Comparison of ENCODE assay signal across 11 cellular contexts in the genomic region with DNA sequence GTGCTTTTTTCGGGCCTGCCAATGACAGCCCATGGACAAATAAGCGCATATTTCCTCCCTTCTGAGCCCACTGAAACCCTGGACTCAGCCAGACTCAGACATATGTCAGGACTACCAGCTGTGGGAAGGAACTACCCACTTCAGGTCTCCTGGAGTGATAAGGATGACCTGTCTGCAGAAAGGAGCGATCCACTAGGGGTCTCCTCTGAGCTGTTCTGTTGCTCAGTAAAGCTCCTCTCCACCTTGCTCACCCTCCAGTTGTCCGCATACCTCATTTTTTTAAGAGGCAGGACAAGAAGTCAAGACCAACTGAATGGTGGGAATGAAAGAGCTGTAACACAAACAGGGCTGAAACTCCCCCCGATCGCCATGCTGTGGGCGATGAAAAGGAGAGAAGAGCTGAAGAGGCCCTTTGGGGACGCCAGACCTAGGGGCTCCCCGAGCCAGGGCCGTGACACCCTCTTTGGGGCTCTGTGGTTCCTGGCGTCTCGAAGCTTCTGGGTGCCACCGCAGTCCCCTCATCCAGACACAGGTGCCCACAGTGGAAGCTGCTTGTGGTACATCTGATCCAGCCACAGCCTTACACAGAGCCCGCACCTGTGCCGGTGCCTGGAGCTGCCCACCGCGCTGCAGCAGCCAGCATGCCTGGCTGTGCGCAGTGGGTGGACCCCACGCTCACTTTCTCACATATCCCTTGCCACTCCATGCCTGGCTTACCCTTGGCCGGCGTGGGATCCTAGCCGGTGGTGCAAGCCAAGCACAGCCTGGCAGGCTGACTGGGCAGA.
DNase-seq lines count a peak whose midpoint lies in the region; TF ChIP-seq lines count a peak whose summit lies in the region.
"Had no signal": no experiment of that assay in that cellular context is flagged by ENCODE, and none has a peak within 500 bp of the region (broad histone marks: within the 10 kb centered on the region; RNA-seq: fewer than 3 reads in every experiment).

No MANE protein-coding gene starts in this region.

- H3K9me3 Mint-ChIP-seq in progenitor cell of endocrine pancreas (ENCODE audit: low read depth) (no peaks in the 10 kb centered on the region), osteocyte (ENCODE audit: unreplicated experiment) (no peaks in the 10 kb centered on the region)

- H3K27me3 Mint-ChIP-seq in progenitor cell of endocrine pancreas (no peaks in the 10 kb centered on the region), osteocyte (ENCODE audit: unreplicated experiment) (no peaks in the 10 kb centered on the region)
- H3K27me3 Mint-ChIP-seq: activated B cell treated with CpG ODN at 0.5 μM for 24 hours had no signal

- H3K9me3 ChIP-seq in breast epithelium, result no peaks in the 10 kb centered on the region

- in situ Hi-C loops in brain microvascular endothelial cell (cut with HindIII; ENCODE audit: low pct_ligation_motif_present, low sequenced_read_pairs), result no loop called here

- H3K4me3 ChIP-seq in brain microvascular endothelial cell (ENCODE audit: low read depth, low read length), result no peak overlapping the region
- H3K4me3 ChIP-seq in breast epithelium, result no peak overlapping the region

- TF ChIP-seq CTCF in brain microvascular endothelial cell (IDR thresholded peaks at IDR 0.05; ENCODE audit: low read depth, low read length, missing control alignments) (peak; percentile 21), progenitor cell of endocrine pancreas (IDR thresholded peaks at IDR 0.05; ENCODE audit: unreplicated experiment) (peak; percentile 48), osteocyte (IDR thresholded peaks at IDR 0.05) (no peak), breast epithelium (IDR thresholded peaks at IDR 0.05) (no peak)

- no peaks in the 10 kb centered on the region for H3K36me3 Mint-ChIP-seq in progenitor cell of endocrine pancreas (ENCODE audit: insufficient read depth)
- no peaks in the 10 kb centered on the region for H3K36me3 Mint-ChIP-seq in osteocyte (ENCODE audit: unreplicated experiment)

- DNase-seq in NCI-H1436 (lab: John Stamatoyannopoulos, UW) (peak; percentile 19), NCI-H1436 treated with DMSO at 0.1 percent for 48 hours (lab: John Stamatoyannopoulos, UW) (no peak), NCI-H2171 treated with DMSO at 0.1 percent for 48 hours (lab: John Stamatoyannopoulos, UW) (peak; percentile 29), brain microvascular endothelial cell (no peak), progenitor cell of endocrine pancreas (ENCODE audit: low spot score, unreplicated experiment) (no peak), kidney tubule cell (ENCODE audit: low spot score) (no peak), osteocyte (ENCODE audit: extremely low spot score, unreplicated experiment) (no peak), breast epithelium (ENCODE audit: low spot score in 2 of 2) (no peak)
- DNase-seq: activated B cell treated with CpG ODN at 0.5 μM for 24 hours; activated naive CD4-positive, alpha-beta T cell treated with anti-CD3 and anti-CD28 coated beads for 36 hours; NCI-H226 had no signal

- H3K4me1 Mint-ChIP-seq in progenitor cell of endocrine pancreas (ENCODE audit: low read depth), result peaks cover 3% of the 10 kb centered on the region
- no peaks in the 10 kb centered on the region for H3K4me1 Mint-ChIP-seq in osteocyte (ENCODE audit: unreplicated experiment)
- H3K4me1 Mint-ChIP-seq: activated B cell treated with CpG ODN at 0.5 μM for 24 hours had no signal

- H3K4me1 ChIP-seq in breast epithelium, result no peaks in the 10 kb centered on the region

- no peak overlapping the region for H3K27ac Mint-ChIP-seq in progenitor cell of endocrine pancreas
- H3K27ac Mint-ChIP-seq in osteocyte (ENCODE audit: unreplicated experiment), result no peak overlapping the region
- H3K27ac Mint-ChIP-seq: activated B cell treated with CpG ODN at 0.5 μM for 24 hours; activated naive CD4-positive, alpha-beta T cell treated with anti-CD3 and anti-CD28 coated beads for 36 hours had no signal

- H3K27ac ChIP-seq in brain microvascular endothelial cell (no peak overlapping the region), breast epithelium (no peak overlapping the region)

- intact Hi-C loops in breast epithelium (cut with DNase I; ENCODE audit: low total_unique reads), result no loop called here

- no peak for TF ChIP-seq POLR2A in breast epithelium (IDR thresholded peaks at IDR 0.05)

- H3K4me3 Mint-ChIP-seq in progenitor cell of endocrine pancreas (ENCODE audit: low read depth) (no peak overlapping the region), osteocyte (ENCODE audit: unreplicated experiment) (no peak overlapping the region)
- H3K4me3 Mint-ChIP-seq: activated B cell treated with CpG ODN at 0.5 μM for 24 hours; activated naive CD4-positive, alpha-beta T cell treated with anti-CD3 and anti-CD28 coated beads for 36 hours had no signal

- H3K36me3 ChIP-seq in brain microvascular endothelial cell (replicated peaks) (no peaks in the 10 kb centered on the region), breast epithelium (no peaks in the 10 kb centered on the region)

- H3K27me3 ChIP-seq in brain microvascular endothelial cell (replicated peaks), result no peaks in the 10 kb centered on the region
- H3K27me3 ChIP-seq in breast epithelium, result no peaks in the 10 kb centered on the region

Comparison
In these comparisons a context has a peak if more than half of its experiments do, and no peak if none do; other contexts are left out.
1. DNase-seq: peak in NCI-H1436 (single experiment) and NCI-H2171 treated with DMSO at 0.1 percent for 48 hours (single experiment); none in NCI-H1436 treated with DMSO at 0.1 percent for 48 hours (single experiment), brain microvascular endothelial cell (single experiment), progenitor cell of endocrine pancreas (single experiment), kidney tubule cell (single experiment), osteocyte (single experiment) and breast epithelium (0 of 2).
2. CTCF ChIP-seq: peak in brain microvascular endothelial cell (single experiment) and progenitor cell of endocrine pancreas (single experiment); none in osteocyte (single experiment) and breast epithelium (0 of 3).